1 cellular context compared by ENCODE assay signal in genomic region chr7:115494529-115495147, GRCh38.
TF ChIP-seq lines count a peak whose summit lies in the region.

No MANE protein-coding gene starts in this region.

TF ChIP-seq in GM23338, 12 proteins besides CTCF, POLR2A, EP300 and RAD21 (continued from another document):
- TF ChIP-seq, protein P1, sequence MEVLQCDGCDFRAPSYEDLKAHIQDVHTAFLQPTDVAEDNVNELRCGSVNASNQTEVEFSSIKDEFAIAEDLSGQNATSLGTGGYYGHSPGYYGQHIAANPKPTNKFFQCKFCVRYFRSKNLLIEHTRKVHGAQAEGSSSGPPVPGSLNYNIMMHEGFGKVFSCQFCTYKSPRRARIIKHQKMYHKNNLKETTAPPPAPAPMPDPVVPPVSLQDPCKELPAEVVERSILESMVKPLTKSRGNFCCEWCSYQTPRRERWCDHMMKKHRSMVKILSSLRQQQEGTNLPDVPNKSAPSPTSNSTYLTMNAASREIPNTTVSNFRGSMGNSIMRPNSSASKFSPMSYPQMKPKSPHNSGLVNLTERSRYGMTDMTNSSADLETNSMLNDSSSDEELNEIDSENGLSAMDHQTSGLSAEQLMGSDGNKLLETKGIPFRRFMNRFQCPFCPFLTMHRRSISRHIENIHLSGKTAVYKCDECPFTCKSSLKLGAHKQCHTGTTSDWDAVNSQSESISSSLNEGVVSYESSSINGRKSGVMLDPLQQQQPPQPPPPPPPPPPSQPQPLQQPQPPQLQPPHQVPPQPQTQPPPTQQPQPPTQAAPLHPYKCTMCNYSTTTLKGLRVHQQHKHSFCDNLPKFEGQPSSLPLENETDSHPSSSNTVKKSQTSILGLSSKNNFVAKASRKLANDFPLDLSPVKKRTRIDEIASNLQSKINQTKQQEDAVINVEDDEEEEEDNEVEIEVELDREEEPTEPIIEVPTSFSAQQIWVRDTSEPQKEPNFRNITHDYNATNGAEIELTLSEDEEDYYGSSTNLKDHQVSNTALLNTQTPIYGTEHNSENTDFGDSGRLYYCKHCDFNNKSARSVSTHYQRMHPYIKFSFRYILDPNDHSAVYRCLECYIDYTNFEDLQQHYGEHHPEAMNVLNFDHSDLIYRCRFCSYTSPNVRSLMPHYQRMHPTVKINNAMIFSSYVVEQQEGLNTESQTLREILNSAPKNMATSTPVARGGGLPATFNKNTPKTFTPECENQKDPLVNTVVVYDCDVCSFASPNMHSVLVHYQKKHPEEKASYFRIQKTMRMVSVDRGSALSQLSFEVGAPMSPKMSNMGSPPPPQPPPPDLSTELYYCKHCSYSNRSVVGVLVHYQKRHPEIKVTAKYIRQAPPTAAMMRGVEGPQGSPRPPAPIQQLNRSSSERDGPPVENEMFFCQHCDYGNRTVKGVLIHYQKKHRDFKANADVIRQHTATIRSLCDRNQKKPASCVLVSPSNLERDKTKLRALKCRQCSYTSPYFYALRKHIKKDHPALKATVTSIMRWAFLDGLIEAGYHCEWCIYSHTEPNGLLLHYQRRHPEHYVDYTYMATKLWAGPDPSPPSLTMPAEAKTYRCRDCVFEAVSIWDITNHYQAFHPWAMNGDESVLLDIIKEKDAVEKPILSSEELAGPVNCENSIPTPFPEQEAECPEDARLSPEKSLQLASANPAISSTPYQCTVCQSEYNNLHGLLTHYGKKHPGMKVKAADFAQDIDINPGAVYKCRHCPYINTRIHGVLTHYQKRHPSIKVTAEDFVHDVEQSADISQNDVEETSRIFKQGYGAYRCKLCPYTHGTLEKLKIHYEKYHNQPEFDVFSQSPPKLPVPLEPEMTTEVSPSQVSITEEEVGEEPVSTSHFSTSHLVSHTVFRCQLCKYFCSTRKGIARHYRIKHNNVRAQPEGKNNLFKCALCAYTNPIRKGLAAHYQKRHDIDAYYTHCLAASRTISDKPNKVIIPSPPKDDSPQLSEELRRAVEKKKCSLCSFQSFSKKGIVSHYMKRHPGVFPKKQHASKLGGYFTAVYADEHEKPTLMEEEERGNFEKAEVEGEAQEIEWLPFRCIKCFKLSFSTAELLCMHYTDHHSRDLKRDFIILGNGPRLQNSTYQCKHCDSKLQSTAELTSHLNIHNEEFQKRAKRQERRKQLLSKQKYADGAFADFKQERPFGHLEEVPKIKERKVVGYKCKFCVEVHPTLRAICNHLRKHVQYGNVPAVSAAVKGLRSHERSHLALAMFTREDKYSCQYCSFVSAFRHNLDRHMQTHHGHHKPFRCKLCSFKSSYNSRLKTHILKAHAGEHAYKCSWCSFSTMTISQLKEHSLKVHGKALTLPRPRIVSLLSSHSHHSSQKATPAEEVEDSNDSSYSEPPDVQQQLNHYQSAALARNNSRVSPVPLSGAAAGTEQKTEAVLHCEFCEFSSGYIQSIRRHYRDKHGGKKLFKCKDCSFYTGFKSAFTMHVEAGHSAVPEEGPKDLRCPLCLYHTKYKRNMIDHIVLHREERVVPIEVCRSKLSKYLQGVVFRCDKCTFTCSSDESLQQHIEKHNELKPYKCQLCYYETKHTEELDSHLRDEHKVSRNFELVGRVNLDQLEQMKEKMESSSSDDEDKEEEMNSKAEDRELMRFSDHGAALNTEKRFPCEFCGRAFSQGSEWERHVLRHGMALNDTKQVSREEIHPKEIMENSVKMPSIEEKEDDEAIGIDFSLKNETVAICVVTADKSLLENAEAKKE (CRISPR knock-in tag; IDR thresholded peaks at IDR 0.05) = no peak
- no peak for TF ChIP-seq REST (IDR thresholded peaks at IDR 0.05; ENCODE audit: unreplicated experiment)
- TF ChIP-seq CREB1 (CRISPR knock-in tag; IDR thresholded peaks at IDR 0.05; ENCODE audit: low read depth) = no peak
- TF ChIP-seq JUNB (IDR thresholded peaks at IDR 0.05; ENCODE audit: unreplicated experiment) = no peak
- no peak for TF ChIP-seq STAT1 (IDR thresholded peaks at IDR 0.05; ENCODE audit: unreplicated experiment)
- no peak for TF ChIP-seq NANOG (IDR thresholded peaks at IDR 0.05; ENCODE audit: borderline replicate concordance)
- no peak for TF ChIP-seq EZH2phosphoT487 (IDR thresholded peaks at IDR 0.05; ENCODE audit: unreplicated experiment)
TF ChIP-seq in GM23338: peak in this region for 0.
